Comparison of ENCODE assay signal across 10 cellular contexts in genomic region chr1:53511933-53512806, GRCh38. TPM values are rescaled to one million over a fixed set of nuclear protein-coding genes. Genes with fewer than 3 reads are reported as not detected.
DNase-seq lines count a peak whose midpoint lies in the region; ATAC-seq and TF ChIP-seq lines count a peak whose summit lies in the region.
"Had no signal": no experiment of that assay in that cellular context is flagged by ENCODE, and none has a peak within 500 bp of the region (broad histone marks: within the 10 kb centered on the region; RNA-seq: fewer than 3 reads in every experiment).

No MANE protein-coding gene starts in this region.

- no peak overlapping the region for H3K4me3 Mint-ChIP-seq in activated CD8-positive, alpha-beta memory T cell treated with anti-CD3 and anti-CD28 coated beads, Interleukin-2, amount 10 ng/mL, durations not matched to agents 7 days and 5 days

- no peaks in the 10 kb centered on the region for H3K27me3 ChIP-seq in cardiac muscle cell
- no peaks in the 10 kb centered on the region for H3K27me3 ChIP-seq in thoracic aorta (replicated peaks; ENCODE audit: insufficient read depth)

- H3K4me3 ChIP-seq in cardiac muscle cell: no peak overlapping the region
- no peak overlapping the region for H3K4me3 ChIP-seq in thoracic aorta

- TF ChIP-seq CTCF in cardiac muscle cell (IDR thresholded peaks at IDR 0.05; ENCODE audit: low read depth, low read length) (no peak), thoracic aorta (IDR thresholded peaks at IDR 0.05) (no peak)

- no peaks in the 10 kb centered on the region for H3K36me3 ChIP-seq in cardiac muscle cell
- no peaks in the 10 kb centered on the region for H3K36me3 ChIP-seq in thoracic aorta

- peaks cover 39% of the 10 kb centered on the region for H3K4me1 ChIP-seq in cardiac muscle cell (ENCODE audit: low read depth)
- peaks cover 5 to 26% of the 10 kb centered on the region in 2 donors for H3K4me1 ChIP-seq in thoracic aorta (ENCODE audit: control insufficient read depth in 1 of 2, low read depth in 2 of 2)

- ATAC-seq in thoracic aorta (ENCODE audit: insufficient number of reproducible peaks, low FRiP score, low read depth): peak; percentile 79
- no peak for ATAC-seq in activated CD8-positive, alpha-beta memory T cell treated with anti-CD3 and anti-CD28 coated beads, Interleukin-2, amount 10 ng/mL, durations not matched to agents 7 days and 5 days
- no peak for ATAC-seq in GM18858 (IDR thresholded peaks at IDR 0.05; ENCODE audit: unreplicated experiment)

- no peaks in the 10 kb centered on the region for H3K9me3 Mint-ChIP-seq in activated CD8-positive, alpha-beta memory T cell treated with anti-CD3 and anti-CD28 coated beads, Interleukin-2, amount 10 ng/mL, durations not matched to agents 7 days and 5 days (ENCODE audit: low read depth)

- no peaks in the 10 kb centered on the region for H3K27me3 Mint-ChIP-seq in activated CD8-positive, alpha-beta memory T cell treated with anti-CD3 and anti-CD28 coated beads, Interleukin-2, amount 10 ng/mL, durations not matched to agents 7 days and 5 days

- no peaks in the 10 kb centered on the region for H3K4me1 Mint-ChIP-seq in activated CD8-positive, alpha-beta memory T cell treated with anti-CD3 and anti-CD28 coated beads, Interleukin-2, amount 10 ng/mL, durations not matched to agents 7 days and 5 days

- no peaks in the 10 kb centered on the region for H3K36me3 Mint-ChIP-seq in activated CD8-positive, alpha-beta memory T cell treated with anti-CD3 and anti-CD28 coated beads, Interleukin-2, amount 10 ng/mL, durations not matched to agents 7 days and 5 days

- CTCF ChIA-PET in activated CD8-positive, alpha-beta memory T cell treated with anti-CD3 and anti-CD28 coated beads, Interleukin-2, amount 10 ng/mL, durations not matched to agents 7 days and 5 days (lab: Charles Lee): interaction anchor here (0.7 kb wide), 1 partner anchor 882 kb away, joined by 3 read pairs; no protein-coding TSS in a partner anchor

- H3K27ac Mint-ChIP-seq in activated CD8-positive, alpha-beta memory T cell treated with anti-CD3 and anti-CD28 coated beads, Interleukin-2, amount 10 ng/mL, durations not matched to agents 7 days and 5 days: no peak overlapping the region

- H3K9me3 ChIP-seq in cardiac muscle cell (ENCODE audit: low read depth): no peaks in the 10 kb centered on the region
- H3K9me3 ChIP-seq in thoracic aorta: no peaks in the 10 kb centered on the region

- peak overlapping the region; percentile 70 for H3K27ac ChIP-seq in cardiac muscle cell
- H3K27ac ChIP-seq in thoracic aorta: peak overlapping the region; percentile 46 to 61

- peak; percentile 95 for DNase-seq in M059J (ENCODE audit: low read depth)
- DNase-seq in SHP77 treated with DMSO at 0.1 percent for 48 hours (lab: John Stamatoyannopoulos, UW): peak; percentile 6
- peak; percentile 63 to 92 for DNase-seq in cardiac muscle cell (ENCODE audit: low read depth in 1 of 2, low spot score in 1 of 2)
- DNase-seq in thoracic aorta (ENCODE audit: low spot score): no peak
- DNase-seq in SW480 (ENCODE audit: low spot score): no peak
- DNase-seq in activated CD8-positive, alpha-beta memory T cell treated with anti-CD3 and anti-CD28 coated beads, Interleukin-2, amount 10 ng/mL, durations not matched to agents 7 days and 5 days: no peak
- DNase-seq in superior temporal gyrus (ENCODE audit: extremely low spot score): no peak
- DNase-seq: activated naive CD4-positive, alpha-beta T cell had no signal

RNA-seq across cellular contexts. Expression of gene DMRTB1, which starts 53.0 kb away (rescaled TPM):
- not detected in 2 replicates for total RNA-seq in M059J (2014; rRNA removed; shearing (Covaris generic))
- total RNA-seq in cardiac muscle cell: not detected in 2 replicates
- polyA plus RNA-seq in cardiac muscle cell: not detected in 2 replicates
- not detected for total RNA-seq in thoracic aorta
- total RNA-seq in activated CD8-positive, alpha-beta memory T cell treated with anti-CD3 and anti-CD28 coated beads, Interleukin-2, amount 10 ng/mL, durations not matched to agents 7 days and 5 days: not detected
- total RNA-seq: frontal cortex had no signal

Comparison
In these comparisons a context has a peak if more than half of its experiments do, and no peak if none do; other contexts are left out.
1. DNase-seq: peak in M059J (single experiment), SHP77 treated with DMSO at 0.1 percent for 48 hours (single experiment) and cardiac muscle cell (2 of 2); none in thoracic aorta (single experiment), SW480 (single experiment), activated CD8-positive, alpha-beta memory T cell treated with anti-CD3 and anti-CD28 coated beads, Interleukin-2, amount 10 ng/mL, durations not matched to agents 7 days and 5 days (single experiment) and superior temporal gyrus (single experiment).